ENCODE assay signal across 19 cellular contexts in genomic region chr14:65604946-65605345, GRCh38.
A peak's percentile ranks its signal among the peaks of the same experiment; 100 is the strongest.
DNase-seq lines count a peak whose midpoint lies in the region; ATAC-seq, FAIRE-seq and TF ChIP-seq lines count a peak whose summit lies in the region.
"Had no signal": no experiment of that assay in that cellular context is flagged by ENCODE, and none has a peak within 500 bp of the region (broad histone marks: within the 10 kb centered on the region; RNA-seq: fewer than 3 reads in every experiment).

No MANE protein-coding gene starts in this region.

- no peak overlapping the region for H2AFZ ChIP-seq in OCI-LY3 (ENCODE audit: low read depth, low read length)

- peak; percentile 38 for TF ChIP-seq CTCF in 22Rv1 (IDR thresholded peaks at IDR 0.05)
- TF ChIP-seq CTCF in OCI-LY3 (IDR thresholded peaks at IDR 0.05; ENCODE audit: low read depth, low read length), result peak; percentile 52
- TF ChIP-seq CTCF in epithelial cell of esophagus (IDR thresholded peaks at IDR 0.05; ENCODE audit: insufficient read depth, low read depth, low read length, missing control alignments), result no peak

- no peak overlapping the region for H3K9ac ChIP-seq in OCI-LY3 (ENCODE audit: low read length)
- H3K9ac ChIP-seq: KMS-11 had no signal

- H3K4me3 ChIP-seq in OCI-LY3 (ENCODE audit: low read length) (no peak overlapping the region), epithelial cell of esophagus (ENCODE audit: low read length) (no peak overlapping the region)

- no peak for FAIRE-seq in GM12891 (lab: Jason Lieb, UNC)
- FAIRE-seq: G401.6 had no signal

- no peaks in the 10 kb centered on the region for H4K20me1 ChIP-seq in OCI-LY3 (ENCODE audit: insufficient read depth, low read length)

- H3K36me3 ChIP-seq in OCI-LY3 (replicated peaks; ENCODE audit: low read depth, low read length), result no peaks in the 10 kb centered on the region

- in situ Hi-C loops in KBM-7 (cut with MboI; ENCODE audit: low pct_unique_long_range_greater_than_20kb, low sequenced_read_pairs), result no loop called here

- H3K9me3 ChIP-seq in OCI-LY3 (ENCODE audit: insufficient read depth, low read length), result no peaks in the 10 kb centered on the region

- peak; percentile 32 for DNase-seq in ELR (ENCODE audit: low read depth)
- DNase-seq in epithelial cell of esophagus (ENCODE audit: low read depth), result peak; percentile 19
- DNase-seq in GM12891 (ENCODE audit: insufficient read length, low spot score), result no peak
- no peak for DNase-seq in NCI-H510A treated with DMSO at 0.1 percent for 48 hours (lab: John Stamatoyannopoulos, UW)
- DNase-seq in KBM-7, result no peak
- DNase-seq: activated CD4-positive, alpha-beta T cell treated with anti-CD3 and anti-CD28 coated beads, Interleukin-2, amount 10 ng/mL, durations not matched to agents 7 days and 5 days; AML-193; anterior cingulate cortex; head of caudate nucleus; left cardiac atrium; natural killer cell; NCI-H1930; stimulated activated CD4-positive, alpha-beta T cell treated with anti-CD3 and anti-CD28 coated beads, Interleukin-4, amount 100 ng/mL, for 4 hours; stimulated activated naive CD4-positive, alpha-beta T cell treated with Interleukin-2 at 50 U/mL for 16 hours had no signal

- no peaks in the 10 kb centered on the region; the same call in 1 of the 2 replicates for H3K4me1 ChIP-seq in OCI-LY3 (ENCODE audit: low read length)

- no peaks in the 10 kb centered on the region for H3K79me2 ChIP-seq in OCI-LY3 (ENCODE audit: low read length)

- H3K27ac ChIP-seq in 22Rv1, result no peak overlapping the region
- H3K27ac ChIP-seq in OCI-LY3 (ENCODE audit: low read length), result no peak overlapping the region
- H3K27ac ChIP-seq: KMS-11 had no signal

- H3K4me2 ChIP-seq in OCI-LY3 (ENCODE audit: low read length), result no peak overlapping the region
- H3K4me2 ChIP-seq: KMS-11 had no signal

- no peaks in the 10 kb centered on the region for H3K27me3 ChIP-seq in OCI-LY3 (ENCODE audit: low read depth, low read length)

- no peak for ATAC-seq in HG02973 (IDR thresholded peaks at IDR 0.05; ENCODE audit: unreplicated experiment)
- ATAC-seq: left cardiac atrium, natural killer cell had no signal

- TF ChIP-seq POLR2A in GM12891 (IDR thresholded peaks at IDR 0.05; ENCODE audit: low read depth, low read length), result no peak

TF ChIP-seq in GM12891, 5 proteins besides CTCF, POLR2A, EP300 and RAD21:
- TF ChIP-seq SPI1 (IDR thresholded peaks at IDR 0.05; ENCODE audit: low read depth, low read length), result no peak
- no peak for TF ChIP-seq POLR2AphosphoS5 (IDR thresholded peaks at IDR 0.05; ENCODE audit: low read depth, low read length)
- TF ChIP-seq PAX5 (IDR thresholded peaks at IDR 0.05; ENCODE audit: insufficient read depth, low read length, severe bottlenecking), result no peak
- no peak for TF ChIP-seq TAF1 (IDR thresholded peaks at IDR 0.05; ENCODE audit: low read depth, low read length)
- TF ChIP-seq POU2F2 (IDR thresholded peaks at IDR 0.05; ENCODE audit: low read depth, low read length), result no peak
TF ChIP-seq in GM12891: peak in this region for 0.

Comparison
In these comparisons a context has a peak if more than half of its experiments do, and no peak if none do; other contexts are left out.
1. DNase-seq: peak in ELR (single experiment) and epithelial cell of esophagus (single experiment); none in GM12891 (single experiment), NCI-H510A treated with DMSO at 0.1 percent for 48 hours (single experiment) and KBM-7 (single experiment).